27 cellular contexts compared by ENCODE assay signal in the genomic region with DNA sequence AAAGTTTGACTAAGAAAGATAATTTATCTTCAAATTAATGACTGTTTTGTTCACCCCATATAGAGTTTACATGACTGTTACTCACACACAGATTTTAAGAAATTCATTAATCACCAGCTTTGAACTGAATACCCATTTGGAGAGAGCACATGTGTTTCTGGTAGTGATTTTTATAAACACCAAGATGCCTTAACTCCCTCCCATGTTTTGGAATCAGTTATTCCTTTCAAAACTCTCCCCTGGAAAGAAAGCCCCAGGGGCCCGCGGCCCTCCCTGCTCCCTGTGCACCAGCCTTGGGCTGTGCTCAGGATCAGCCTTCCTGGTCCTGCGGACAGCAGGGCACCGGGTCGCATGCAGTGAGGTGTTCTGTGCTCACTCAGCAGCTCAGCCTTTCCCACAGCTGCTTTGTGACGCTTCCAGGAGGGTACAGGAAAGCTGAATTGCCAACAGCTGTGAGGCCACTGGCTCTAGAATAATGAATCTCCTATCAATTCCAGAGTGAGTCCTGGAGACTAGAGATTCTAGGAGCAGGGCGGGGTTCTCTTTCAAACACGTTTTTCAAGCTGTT.
DNase-seq lines count a peak whose midpoint lies in the region; ATAC-seq and TF ChIP-seq lines count a peak whose summit lies in the region.
"Had no signal": no experiment of that assay in that cellular context is flagged by ENCODE, and none has a peak within 500 bp of the region (broad histone marks: within the 10 kb centered on the region; RNA-seq: fewer than 3 reads in every experiment).

No MANE protein-coding gene starts in this region.

- no peak overlapping the region for H2AK5ac ChIP-seq in H9 (ENCODE audit: insufficient read length, low read length)

- no peak overlapping the region for H3K23ac ChIP-seq in H9 (ENCODE audit: insufficient read length, low read depth, low read length)

- no peak overlapping the region for H2BK5ac ChIP-seq in H9 (ENCODE audit: insufficient read length, low read length)

- H3K36me3 ChIP-seq in SJCRH30 = no peaks in the 10 kb centered on the region
- H3K36me3 ChIP-seq: left ventricle myocardium inferior, right atrium auricular region, WERI-Rb-1 had no signal

- H3K9me3 ChIP-seq in SJCRH30 (replicated peaks) (no peaks in the 10 kb centered on the region), H9 (ENCODE audit: control insufficient read depth, low read depth, low read length) (no peaks in the 10 kb centered on the region)
- H3K9me3 ChIP-seq: left ventricle myocardium inferior, right atrium auricular region had no signal

- H3K9ac ChIP-seq in H9 (ENCODE audit: extremely low read depth, insufficient read length, low read length) = no peak overlapping the region
- H3K9ac ChIP-seq: GM23248, parathyroid adenoma had no signal

- no peak for ATAC-seq in activated T-helper 17 cell treated with anti-CD3 and anti-CD28 coated beads, Interleukin-2, amount 50 U/mL, for 72 hours (replicated peaks)
- ATAC-seq: activated naive CD4-positive, alpha-beta T cell treated with anti-CD3 and anti-CD28 coated beads, Interleukin-2, amount 50 U/mL, for 72 hours; naive thymus-derived CD8-positive, alpha-beta T cell had no signal

- H3K27ac Mint-ChIP-seq in glutamatergic neuron (ENCODE audit: unreplicated experiment) = peak overlapping the region; percentile 53
- H3K27ac Mint-ChIP-seq in activated T-helper 17 cell treated with anti-CD3 and anti-CD28 coated beads, Interleukin-2, amount 50 U/mL, for 72 hours = no peak overlapping the region
- no peak overlapping the region for H3K27ac Mint-ChIP-seq in H9
- H3K27ac Mint-ChIP-seq: activated naive CD4-positive, alpha-beta T cell treated with anti-CD3 and anti-CD28 coated beads, Interleukin-2, amount 50 U/mL, for 72 hours; CD4-positive, CD25-positive, alpha-beta regulatory T cell had no signal

- TF ChIP-seq CTCF in glutamatergic neuron (IDR thresholded peaks at IDR 0.05; ENCODE audit: partially characterized antibody, unreplicated experiment) (no peak), H9 (conservative IDR thresholded peaks at IDR 0.05) (no peak)

- no peak overlapping the region for H2AFZ ChIP-seq in H9 (ENCODE audit: low read length)
- H2AFZ ChIP-seq: GM23248, parathyroid adenoma had no signal

- no peak overlapping the region for H4K5ac ChIP-seq in H9 (ENCODE audit: insufficient read length, low read depth, low read length)

- DNase-seq in EH (ENCODE audit: low read depth) = peak; percentile 28
- DNase-seq in SJCRH30 = peak; percentile 61 to 73
- peak; percentile 27 for DNase-seq in glutamatergic neuron
- peak; percentile 33 for DNase-seq in skeletal muscle cell (ENCODE audit: low read depth)
- DNase-seq in H9 = no peak
- no peak for DNase-seq in activated CD4-positive, CD25-positive, alpha-beta regulatory T cell (lab: John Stamatoyannopoulos, UW)
- DNase-seq: CD4-positive, CD25-positive, alpha-beta regulatory T cell; effector CD4-positive, alpha-beta T cell; foreskin melanocyte; GM23248; hippocampal formation; left ventricle myocardium inferior; midbrain; naive thymus-derived CD8-positive, alpha-beta T cell; NCI-H1105; NCI-H187 treated with DMSO at 0.1 percent for 48 hours; NCI-H524 treated with DMSO at 0.1 percent for 48 hours; SHP77; stimulated activated CD4-positive, alpha-beta T cell treated with anti-CD3 and anti-CD28 coated beads, Interleukin-4, amount 100 ng/mL, for 1 hour; SW 1271; T-helper 9 cell; WERI-Rb-1 had no signal

- H4K8ac ChIP-seq in H9 (replicated peaks; ENCODE audit: insufficient read length, low read depth, low read length) = no peak overlapping the region

- H3T11ph ChIP-seq in H9 (ENCODE audit: low read length) = no peak overlapping the region

- no peak overlapping the region for H3K18ac ChIP-seq in H9 (ENCODE audit: insufficient read length, low read depth, low read length)

- no peak overlapping the region for H4K91ac ChIP-seq in H9 (ENCODE audit: insufficient read length, low read depth, low read length)

- H3K4me1 ChIP-seq in SJCRH30 (peaks cover 8% of the 10 kb centered on the region; the same call in 1 of the 2 replicates), H9 (ENCODE audit: insufficient read depth, low read length) (no peaks in the 10 kb centered on the region)
- H3K4me1 ChIP-seq: left ventricle myocardium inferior, parathyroid adenoma, right atrium auricular region had no signal

- H3K27me3 Mint-ChIP-seq in glutamatergic neuron (ENCODE audit: unreplicated experiment) (no peaks in the 10 kb centered on the region), H9 (ENCODE audit: low read depth) (no peaks in the 10 kb centered on the region; the same call in 1 of the 2 replicates)
- H3K27me3 Mint-ChIP-seq in activated T-helper 17 cell treated with anti-CD3 and anti-CD28 coated beads, Interleukin-2, amount 50 U/mL, for 72 hours = peaks cover 7% of the 10 kb centered on the region
- H3K27me3 Mint-ChIP-seq: CD4-positive, CD25-positive, alpha-beta regulatory T cell had no signal

- H3K4me3 Mint-ChIP-seq in glutamatergic neuron (ENCODE audit: unreplicated experiment) (no peak overlapping the region), H9 (no peak overlapping the region)
- H3K4me3 Mint-ChIP-seq in activated T-helper 17 cell treated with anti-CD3 and anti-CD28 coated beads, Interleukin-2, amount 50 U/mL, for 72 hours = no peak overlapping the region
- H3K4me3 Mint-ChIP-seq: CD4-positive, CD25-positive, alpha-beta regulatory T cell; naive thymus-derived CD8-positive, alpha-beta T cell had no signal

- H3K4me3 ChIP-seq in SJCRH30 = no peak overlapping the region
- no peak overlapping the region for H3K4me3 ChIP-seq in skeletal muscle cell (ENCODE audit: low read depth, low read length)
- H3K4me3 ChIP-seq: GM23248, left ventricle myocardium inferior, right atrium auricular region had no signal

- H4K20me1 ChIP-seq in H9 (ENCODE audit: control insufficient read depth, insufficient read depth, insufficient read length) = no peaks in the 10 kb centered on the region

- H3K79me1 ChIP-seq in H9 (ENCODE audit: insufficient read depth, low read depth, low read length, poor library complexity, severe bottlenecking) = no peaks in the 10 kb centered on the region

- H3K4me1 Mint-ChIP-seq in glutamatergic neuron (ENCODE audit: low read depth, unreplicated experiment) (peaks cover 8% of the 10 kb centered on the region), H9 (peaks cover 0 to 3% of the 10 kb centered on the region in 2 experiments; a peak in 2 of 4 replicates)
- H3K4me1 Mint-ChIP-seq in activated T-helper 17 cell treated with anti-CD3 and anti-CD28 coated beads, Interleukin-2, amount 50 U/mL, for 72 hours = no peaks in the 10 kb centered on the region
- H3K4me1 Mint-ChIP-seq: CD4-positive, CD25-positive, alpha-beta regulatory T cell; naive thymus-derived CD8-positive, alpha-beta T cell had no signal

- H3K79me2 ChIP-seq in H9 (ENCODE audit: insufficient read depth, low read length) = no peaks in the 10 kb centered on the region
- H3K79me2 ChIP-seq: parathyroid adenoma had no signal

- H3K9me3 Mint-ChIP-seq in glutamatergic neuron (ENCODE audit: unreplicated experiment) (no peaks in the 10 kb centered on the region), H9 (no peaks in the 10 kb centered on the region; a peak in 1 of 5 replicates)
- H3K9me3 Mint-ChIP-seq in activated T-helper 17 cell treated with anti-CD3 and anti-CD28 coated beads, Interleukin-2, amount 50 U/mL, for 72 hours = no peaks in the 10 kb centered on the region
- H3K9me3 Mint-ChIP-seq: naive thymus-derived CD8-positive, alpha-beta T cell had no signal

- no peak overlapping the region for H2BK12ac ChIP-seq in H9 (ENCODE audit: insufficient read length, low read depth, low read length)

- H3K23me2 ChIP-seq in H9 (ENCODE audit: insufficient read length, low read depth, low read length, poor library complexity, severe bottlenecking) = no peaks in the 10 kb centered on the region

- H3K4me2 ChIP-seq in H9 (ENCODE audit: insufficient read depth, insufficient read length, low read length) = no peak overlapping the region

- H3K27ac ChIP-seq in SJCRH30 = no peak overlapping the region
- no peak overlapping the region for H3K27ac ChIP-seq in H9 (ENCODE audit: insufficient read length, low read depth, low read length)
- H3K27ac ChIP-seq: epithelial cell of prostate, GM23248, left ventricle myocardium inferior, parathyroid adenoma, right atrium auricular region, WERI-Rb-1 had no signal

- no peak overlapping the region for H2BK20ac ChIP-seq in H9 (ENCODE audit: low read depth, low read length, poor library complexity, severe bottlenecking)

- H3K56ac ChIP-seq in H9 (ENCODE audit: insufficient read length, low read depth, low read length) = no peak overlapping the region

- no peaks in the 10 kb centered on the region for H3K27me3 ChIP-seq in SJCRH30
- H3K27me3 ChIP-seq in H9 (ENCODE audit: insufficient read depth, low read length) = no peaks in the 10 kb centered on the region
- H3K27me3 ChIP-seq: right atrium auricular region had no signal

- no peak overlapping the region for H3K4ac ChIP-seq in H9 (ENCODE audit: low read depth, low read length)

- no peaks in the 10 kb centered on the region for H3K36me3 Mint-ChIP-seq in glutamatergic neuron (ENCODE audit: unreplicated experiment)
- H3K36me3 Mint-ChIP-seq in activated T-helper 17 cell treated with anti-CD3 and anti-CD28 coated beads, Interleukin-2, amount 50 U/mL, for 72 hours (ENCODE audit: low read depth) = no peaks in the 10 kb centered on the region
- peaks cover 0 to 4% (median 2%) of the 10 kb centered on the region in 3 experiments; a peak in 2 of 7 replicates for H3K36me3 Mint-ChIP-seq in H9 (ENCODE audit: insufficient read depth in 1 of 3, low read depth in 3 of 3)
- H3K36me3 Mint-ChIP-seq: CD4-positive, CD25-positive, alpha-beta regulatory T cell; naive thymus-derived CD8-positive, alpha-beta T cell had no signal

- no peak overlapping the region for H2BK120ac ChIP-seq in H9 (ENCODE audit: low read depth, low read length, poor library complexity, severe bottlenecking)

- no CpG with 5 or more reads among the region's 8 CpGs for WGBS in H9 (ENCODE audit: extremely low coverage, insufficient read length, low lambda C conversion rate)

- no peak overlapping the region for H2BK15ac ChIP-seq in H9 (ENCODE audit: low read depth, low read length)

- H3K14ac ChIP-seq in H9 (ENCODE audit: insufficient read depth, low read length) = no peak overlapping the region

Comparison
In these comparisons a context has a peak if more than half of its experiments do, and no peak if none do; other contexts are left out.
1. DNase-seq: peak in EH (single experiment), SJCRH30 (2 of 2), glutamatergic neuron (single experiment) and skeletal muscle cell (single experiment); none in H9 (single experiment) and activated CD4-positive, CD25-positive, alpha-beta regulatory T cell (0 of 4).